Comparison of ENCODE assay signal across 20 cellular contexts in the genomic region with DNA sequence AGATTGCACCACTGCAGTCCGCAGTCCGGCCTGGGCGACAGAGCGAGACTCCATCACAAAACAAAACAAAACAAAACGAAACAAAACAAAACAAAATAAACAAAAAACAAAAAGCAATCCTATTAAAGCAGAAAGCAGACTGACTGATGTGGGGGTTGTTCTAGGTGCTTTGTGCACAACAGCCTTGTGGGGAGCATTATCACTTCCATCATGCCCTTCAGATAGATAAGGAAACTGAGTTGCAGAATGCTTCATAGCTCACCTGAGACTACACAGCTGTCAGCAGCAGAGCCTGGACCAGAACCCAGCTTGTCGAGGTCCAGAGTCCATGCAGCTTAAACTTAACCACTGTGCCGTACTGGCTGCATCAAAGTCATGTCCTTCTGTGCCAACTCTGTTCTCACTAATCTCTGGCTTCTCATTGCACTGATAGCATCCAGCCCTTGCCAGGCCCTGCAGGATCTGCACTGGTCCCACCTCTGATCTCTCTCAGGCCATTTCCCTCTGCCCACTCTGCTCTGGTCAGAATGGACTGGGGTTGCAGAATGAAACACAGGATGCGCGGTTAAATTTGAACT. TPM values are rescaled to one million over a fixed set of nuclear protein-coding genes. Genes with fewer than 3 reads are reported as not detected.
A peak's percentile ranks its signal among the peaks of the same experiment; 100 is the strongest.
DNase-seq lines count a peak whose midpoint lies in the region; ATAC-seq, FAIRE-seq and TF ChIP-seq lines count a peak whose summit lies in the region.
"Had no signal": no experiment of that assay in that cellular context is flagged by ENCODE, and none has a peak within 500 bp of the region (broad histone marks: within the 10 kb centered on the region; RNA-seq: fewer than 3 reads in every experiment).

No MANE protein-coding gene starts in this region.

- H3K27ac Mint-ChIP-seq in chondrocyte (ENCODE audit: unreplicated experiment), result no peak overlapping the region
- H3K27ac Mint-ChIP-seq: CD4-positive, alpha-beta T cell had no signal

- H4K20me1 ChIP-seq in HCT116 (ENCODE audit: insufficient read depth), result no peaks in the 10 kb centered on the region

- H3K27me3 ChIP-seq in left ventricle myocardium inferior (ENCODE audit: low read depth), result no peaks in the 10 kb centered on the region
- no peaks in the 10 kb centered on the region for H3K27me3 ChIP-seq in HCT116 (ENCODE audit: insufficient read depth, low read length)
- no peaks in the 10 kb centered on the region for H3K27me3 ChIP-seq in right lobe of liver

- no peaks in the 10 kb centered on the region for H3K36me3 ChIP-seq in left ventricle myocardium inferior
- H3K36me3 ChIP-seq in HCT116 (ENCODE audit: control insufficient read depth in 1 of 2, insufficient read depth in 2 of 2, low read length in 2 of 2), result no peaks in the 10 kb centered on the region; a peak in 1 of 4 replicates
- H3K36me3 ChIP-seq in right lobe of liver, result no peaks in the 10 kb centered on the region

- H3K4me1 Mint-ChIP-seq in chondrocyte (ENCODE audit: low read depth), result peaks cover 27% of the 10 kb centered on the region

- no peak for TF ChIP-seq RAD21 in HCT116 (IDR thresholded peaks at IDR 0.05; ENCODE audit: low read depth)

- H3K27ac ChIP-seq in left ventricle myocardium inferior (replicated peaks), result no peak overlapping the region
- H3K27ac ChIP-seq in HCT116 (ENCODE audit: low read depth, low read length), result peak overlapping the region; percentile 4; the same call in 1 of the 2 replicates
- H3K27ac ChIP-seq in right lobe of liver, result no peak overlapping the region
- H3K27ac ChIP-seq: 22Rv1, C4-2B had no signal

- peak; percentile 60 for ATAC-seq in Right ventricle myocardium inferior
- ATAC-seq in HCT116, result no peak
- ATAC-seq in right lobe of liver, result peak; percentile 79 to 82 (median 80)
- ATAC-seq: A549 had no signal

- H3K9me2 ChIP-seq in HCT116 (ENCODE audit: insufficient read depth), result no peaks in the 10 kb centered on the region

- H3K4me2 ChIP-seq in HCT116 (ENCODE audit: low read length), result no peak overlapping the region
- H3K4me2 ChIP-seq: A549 had no signal

- H3K4me1 ChIP-seq in left ventricle myocardium inferior (peaks cover 34% of the 10 kb centered on the region), HCT116 (ENCODE audit: control insufficient read depth in 1 of 2, insufficient read depth in 2 of 2, low read length in 2 of 2) (peaks cover 67 to 88% of the 10 kb centered on the region in 2 experiments), right lobe of liver (peaks cover 0 to 10% (median 5%) of the 10 kb centered on the region in 4 donors)

- RAD21 ChIA-PET in HCT116 (lab: Charles Lee; ENCODE audit: low non-redundant PET in 1 of 2, low total read pairs in 2 of 2, uncharacterized antibody in 2 of 2, unreplicated experiment in 2 of 2), result no interaction called here

- CTCF ChIA-PET in HCT116 (lab: Charles Lee), result interaction anchor here (1.2 kb wide), 1 partner anchor 360 kb away, joined by 3 read pairs; no protein-coding TSS in a partner anchor

- intact Hi-C loops in Right ventricle myocardium inferior (cut with DNase I), result loop anchor here (10.0 kb wide), 1 partner anchor 71 kb away; no protein-coding TSS in a partner anchor
- intact Hi-C loops in left ventricle myocardium inferior (cut with micrococcal nuclease), result no loop called here
- intact Hi-C loops in HCT116 (cut with micrococcal nuclease), result no loop called here
- intact Hi-C loops in right lobe of liver (cut with DNase I), result no loop called here

- TF ChIP-seq CTCF in left ventricle myocardium inferior (IDR thresholded peaks at IDR 0.05; ENCODE audit: borderline replicate concordance) (no peak), HCT116 (IDR thresholded peaks at IDR 0.05 in 2 of 3, conservative IDR thresholded peaks at IDR 0.05 in 1 of 3; ENCODE audit: borderline replicate concordance in 1 of 3, insufficient read depth in 1 of 3, low read depth in 2 of 3, low read length in 2 of 3) (no peak), chondrocyte (IDR thresholded peaks at IDR 0.05) (no peak), right lobe of liver (IDR thresholded peaks at IDR 0.05) (no peak)

- DNase-seq in Right ventricle myocardium inferior (ENCODE audit: missing footprints), result no peak
- DNase-seq in left ventricle myocardium inferior, result no peak
- no peak for DNase-seq in HCT116 (ENCODE audit: low read depth, low spot score)
- peak; percentile 27 for DNase-seq in chondrocyte (ENCODE audit: low spot score)
- DNase-seq in right lobe of liver, result peak in 1 of 3 donors; percentile 60
- DNase-seq in GM19239 (ENCODE audit: insufficient read length, low spot score), result no peak
- no peak for DNase-seq in NCI-H1436 treated with DMSO at 0.1 percent for 48 hours (lab: John Stamatoyannopoulos, UW)
- no peak for DNase-seq in ureter (ENCODE audit: low spot score)
- DNase-seq: AML-193; Caco-2; CD4-positive, alpha-beta T cell; GOT3; H7 had no signal

- no peaks in the 10 kb centered on the region for H3K9me3 Mint-ChIP-seq in chondrocyte (ENCODE audit: low read depth)
- H3K9me3 Mint-ChIP-seq: CD4-positive, alpha-beta T cell had no signal

- no peak overlapping the region for H3K4me3 Mint-ChIP-seq in chondrocyte (ENCODE audit: unreplicated experiment)
- H3K4me3 Mint-ChIP-seq: CD4-positive, alpha-beta T cell had no signal

- H3K9ac ChIP-seq in HCT116 (ENCODE audit: low read length), result no peak overlapping the region

- POLR2A ChIA-PET in HCT116 (lab: Charles Lee), result interaction anchor here (0.7 to 10.8 kb wide), 2 partner anchors 19 to 23 kb away, joined by 3 to 198 read pairs; no protein-coding TSS in a partner anchor

- no peaks in the 10 kb centered on the region for H3K27me3 Mint-ChIP-seq in chondrocyte (ENCODE audit: low read depth)
- H3K27me3 Mint-ChIP-seq: CD4-positive, alpha-beta T cell had no signal

- H3K36me3 Mint-ChIP-seq in chondrocyte (ENCODE audit: low read depth), result no peaks in the 10 kb centered on the region

- no peak overlapping the region for H2AFZ ChIP-seq in HCT116 (ENCODE audit: low read depth, low read length, poor library complexity, severe bottlenecking)

- H3K9me3 ChIP-seq in left ventricle myocardium inferior (replicated peaks) (no peaks in the 10 kb centered on the region), HCT116 (ENCODE audit: control insufficient read depth in 1 of 2, insufficient read depth in 1 of 2, low read depth in 1 of 2, low read length in 2 of 2) (no peaks in the 10 kb centered on the region), right lobe of liver (no peaks in the 10 kb centered on the region)
- H3K9me3 ChIP-seq: A549, Caco-2 had no signal

- no peaks in the 10 kb centered on the region; the same call in 1 of the 2 replicates for H3K79me2 ChIP-seq in HCT116 (ENCODE audit: insufficient read depth, low read length)

- H3K4me3 ChIP-seq in left ventricle myocardium inferior, result no peak overlapping the region
- no peak overlapping the region for H3K4me3 ChIP-seq in HCT116 (replicated peaks in 1 of 2; ENCODE audit: low read depth in 1 of 2, low read length in 2 of 2)
- no peak overlapping the region for H3K4me3 ChIP-seq in right lobe of liver
- H3K4me3 ChIP-seq: A549 had no signal

- no peak for FAIRE-seq in GM19239 (lab: Jason Lieb, UNC)
- FAIRE-seq: A549, D721Med, G401.6, GM12891, HTR-8/SVneo had no signal

- BruUV-seq in HCT116 (replicated peaks; lab: Mats Ljungman, UMichigan), result no TSS peak

- TF ChIP-seq POLR2A in HCT116 (IDR thresholded peaks at IDR 0.05; ENCODE audit: borderline replicate concordance, extremely low read depth, insufficient read depth, insufficient read length) (no peak), right lobe of liver (IDR thresholded peaks at IDR 0.05) (no peak)

- 68% methylated on average over 9 of the region's 9 CpGs for WGBS in right lobe of liver (ENCODE audit: insufficient coverage, low coverage, low lambda C conversion rate, missing lambda C conversion rate)

TF ChIP-seq in HCT116, 20 proteins besides CTCF, POLR2A, EP300 and RAD21 (continues in another document):
- TF ChIP-seq EGR1 (IDR thresholded peaks at IDR 0.05; ENCODE audit: low read depth) (no peak), YY1 (IDR thresholded peaks at IDR 0.05; ENCODE audit: extremely low read depth, insufficient replicate concordance, low read depth, low read length) (no peak), SRF (IDR thresholded peaks at IDR 0.05; ENCODE audit: low read depth) (no peak), TCF7L2 (IDR thresholded peaks at IDR 0.05; ENCODE audit: borderline replicate concordance, extremely low read depth, insufficient read depth, insufficient read length) (no peak)
- TF ChIP-seq, protein P1, sequence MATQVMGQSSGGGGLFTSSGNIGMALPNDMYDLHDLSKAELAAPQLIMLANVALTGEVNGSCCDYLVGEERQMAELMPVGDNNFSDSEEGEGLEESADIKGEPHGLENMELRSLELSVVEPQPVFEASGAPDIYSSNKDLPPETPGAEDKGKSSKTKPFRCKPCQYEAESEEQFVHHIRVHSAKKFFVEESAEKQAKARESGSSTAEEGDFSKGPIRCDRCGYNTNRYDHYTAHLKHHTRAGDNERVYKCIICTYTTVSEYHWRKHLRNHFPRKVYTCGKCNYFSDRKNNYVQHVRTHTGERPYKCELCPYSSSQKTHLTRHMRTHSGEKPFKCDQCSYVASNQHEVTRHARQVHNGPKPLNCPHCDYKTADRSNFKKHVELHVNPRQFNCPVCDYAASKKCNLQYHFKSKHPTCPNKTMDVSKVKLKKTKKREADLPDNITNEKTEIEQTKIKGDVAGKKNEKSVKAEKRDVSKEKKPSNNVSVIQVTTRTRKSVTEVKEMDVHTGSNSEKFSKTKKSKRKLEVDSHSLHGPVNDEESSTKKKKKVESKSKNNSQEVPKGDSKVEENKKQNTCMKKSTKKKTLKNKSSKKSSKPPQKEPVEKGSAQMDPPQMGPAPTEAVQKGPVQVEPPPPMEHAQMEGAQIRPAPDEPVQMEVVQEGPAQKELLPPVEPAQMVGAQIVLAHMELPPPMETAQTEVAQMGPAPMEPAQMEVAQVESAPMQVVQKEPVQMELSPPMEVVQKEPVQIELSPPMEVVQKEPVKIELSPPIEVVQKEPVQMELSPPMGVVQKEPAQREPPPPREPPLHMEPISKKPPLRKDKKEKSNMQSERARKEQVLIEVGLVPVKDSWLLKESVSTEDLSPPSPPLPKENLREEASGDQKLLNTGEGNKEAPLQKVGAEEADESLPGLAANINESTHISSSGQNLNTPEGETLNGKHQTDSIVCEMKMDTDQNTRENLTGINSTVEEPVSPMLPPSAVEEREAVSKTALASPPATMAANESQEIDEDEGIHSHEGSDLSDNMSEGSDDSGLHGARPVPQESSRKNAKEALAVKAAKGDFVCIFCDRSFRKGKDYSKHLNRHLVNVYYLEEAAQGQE (IDR thresholded peaks at IDR 0.05; ENCODE audit: low read depth), result no peak
- TF ChIP-seq, protein P2, sequence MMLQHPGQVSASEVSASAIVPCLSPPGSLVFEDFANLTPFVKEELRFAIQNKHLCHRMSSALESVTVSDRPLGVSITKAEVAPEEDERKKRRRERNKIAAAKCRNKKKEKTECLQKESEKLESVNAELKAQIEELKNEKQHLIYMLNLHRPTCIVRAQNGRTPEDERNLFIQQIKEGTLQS (IDR thresholded peaks at IDR 0.05), result no peak

RNA-seq across cellular contexts. Expression of a gene that starts 47.6 kb away (rescaled TPM):
- total RNA-seq in Right ventricle myocardium inferior (87.3 TPM), left ventricle myocardium inferior (87.7 TPM), HCT116 (2021; ENCODE audit: unreplicated experiment) (95.1 TPM), chondrocyte (29.5 to 31.2 TPM (median 31.1 TPM) in 3 replicates), right lobe of liver (10 to 100 TPM; 29.6 to 66.5 (median 34.8) TPM), ureter (43.9 TPM)
- polyA plus RNA-seq in HCT116 (2012), result 50.5 and 67.7 TPM in 2 replicates
